Comparison of ENCODE assay signal across 8 cellular contexts in the genomic region with DNA sequence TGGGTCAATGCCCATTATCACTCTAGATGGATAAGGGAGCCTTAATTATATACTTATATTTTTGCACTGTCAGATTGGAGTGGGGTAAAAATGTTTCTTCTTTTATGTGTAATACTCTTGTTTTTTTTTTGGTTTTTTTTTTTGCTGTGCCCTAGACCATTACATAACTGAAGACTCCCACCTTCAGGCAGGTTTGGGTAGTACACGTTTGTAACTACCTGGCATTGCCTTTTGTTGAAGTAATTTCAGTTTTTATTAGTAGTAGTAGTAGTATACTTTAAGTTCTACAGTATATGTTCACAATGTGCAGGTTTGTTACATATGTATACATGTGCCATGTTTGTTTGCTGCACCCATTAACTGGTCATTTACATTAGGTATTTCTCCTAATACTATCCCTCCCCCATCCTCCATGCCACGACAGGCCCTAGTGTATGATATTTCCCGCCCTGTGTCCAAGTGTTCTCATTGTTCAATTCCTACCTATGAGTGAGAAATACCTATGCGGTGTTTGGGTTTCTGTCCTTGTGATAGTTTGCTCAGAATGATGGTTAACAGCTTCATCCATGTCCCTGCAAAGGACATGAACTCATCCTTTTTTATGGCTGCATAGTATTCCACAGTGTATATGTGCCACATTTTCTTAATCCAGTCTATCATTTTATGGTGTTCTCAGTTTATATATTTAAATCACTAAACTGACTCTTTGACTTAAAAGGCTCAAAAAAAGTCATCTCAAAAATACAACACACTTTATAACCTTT.
DNase-seq lines count a peak whose midpoint lies in the region; ATAC-seq and TF ChIP-seq lines count a peak whose summit lies in the region.
"Not testable (repeated sequence)": the region's sequence is repeated elsewhere in the genome, so short reads cannot be mapped to it uniquely, and the experiment has no call there.

No MANE protein-coding gene starts in this region.

- ATAC-seq in GM18867 (IDR thresholded peaks at IDR 0.05; ENCODE audit: unreplicated experiment) = peak; percentile 48

- H3K27me3 Mint-ChIP-seq in chondrocyte (ENCODE audit: low read depth) = not testable (repeated sequence)

- not testable (repeated sequence) for H3K4me3 Mint-ChIP-seq in chondrocyte (ENCODE audit: unreplicated experiment)

- peak; percentile 47 to 63 for DNase-seq in AML-193 (lab: John Stamatoyannopoulos, UW)
- peak; percentile 33 for DNase-seq in NCI-H1436 (lab: John Stamatoyannopoulos, UW)
- peak; percentile 5 for DNase-seq in SKM-1 (lab: John Stamatoyannopoulos, UW; ENCODE audit: unreplicated experiment)
- peak; percentile 55 for DNase-seq in activated CD8-positive, alpha-beta memory T cell treated with anti-CD3 and anti-CD28 coated beads, Interleukin-2, amount 50 U/mL, for 4 hours
- DNase-seq in chondrocyte (ENCODE audit: low spot score) = not testable (repeated sequence)
- DNase-seq in left kidney (ENCODE audit: low read depth, low spot score) = peak; percentile 55
- peak; percentile 35 for DNase-seq in stimulated activated CD4-positive, alpha-beta T cell treated with anti-CD3 and anti-CD28 coated beads, Interleukin-4, amount 100 ng/mL, for 1 hour

- H3K9me3 Mint-ChIP-seq in chondrocyte (ENCODE audit: low read depth) = peaks cover 11% of the 10 kb centered on the region

- not testable (repeated sequence) for H3K4me1 Mint-ChIP-seq in chondrocyte (ENCODE audit: low read depth)

- H3K27ac Mint-ChIP-seq in chondrocyte (ENCODE audit: unreplicated experiment) = not testable (repeated sequence)

- peak; percentile 68 for TF ChIP-seq CTCF in chondrocyte (IDR thresholded peaks at IDR 0.05)

- H3K36me3 Mint-ChIP-seq in chondrocyte (ENCODE audit: low read depth) = peaks cover 28% of the 10 kb centered on the region
